Comparison of ENCODE assay signal across 30 cellular contexts in the genomic region with DNA sequence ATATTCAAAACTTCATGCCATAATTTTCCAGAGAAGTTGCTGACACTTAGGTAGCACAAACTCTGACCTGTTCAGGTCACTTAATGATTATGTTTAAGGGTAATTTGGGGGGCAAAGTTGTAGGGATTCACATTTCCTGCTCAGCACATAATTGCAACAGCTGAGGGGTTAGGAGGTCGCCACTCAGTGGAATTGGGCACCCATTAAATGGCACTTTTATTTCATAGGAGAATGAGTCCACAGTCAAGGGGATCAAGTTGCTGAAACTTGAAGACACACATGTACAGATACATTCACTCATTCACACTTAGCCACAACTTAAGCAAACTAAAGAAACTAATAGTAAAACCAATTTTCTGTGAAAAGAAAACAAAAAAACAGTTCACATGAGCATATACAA. TPM values are rescaled to one million over a fixed set of nuclear protein-coding genes. Genes with fewer than 3 reads are reported as not detected.
"Had no signal": no experiment of that assay in that cellular context is flagged by ENCODE, and none has a peak within 500 bp of the region (broad histone marks: within the 10 kb centered on the region; RNA-seq: fewer than 3 reads in every experiment).

No MANE protein-coding gene starts in this region.

- H3K27me3 Mint-ChIP-seq: effector memory CD8-positive, alpha-beta T cell; naive thymus-derived CD8-positive, alpha-beta T cell had no signal

- H3K27ac ChIP-seq: esophagus squamous epithelium, heart right ventricle, lower lobe of right lung, neural progenitor cell, parathyroid adenoma, right atrium auricular region, sigmoid colon, testis, tibial artery had no signal

- H3K4me1 Mint-ChIP-seq: naive thymus-derived CD8-positive, alpha-beta T cell; stimulated activated effector memory CD8-positive, alpha-beta T cell treated with anti-CD3 and anti-CD28 coated beads, Interleukin-12 subunit alpha, Interleukin-12 subunit beta, amount 100 ng/mL, for 72 hours had no signal

- H3K36me3 Mint-ChIP-seq: naive thymus-derived CD8-positive, alpha-beta T cell; stimulated activated effector memory CD8-positive, alpha-beta T cell treated with anti-CD3 and anti-CD28 coated beads, Interleukin-12 subunit alpha, Interleukin-12 subunit beta, amount 100 ng/mL, for 72 hours; type B pancreatic cell had no signal

- H3K9me3 Mint-ChIP-seq: type B pancreatic cell had no signal

- DNase-seq: cortex of kidney; effector memory CD8-positive, alpha-beta T cell; erythroblast; esophagus squamous epithelium; foreskin melanocyte; glutamatergic neuron; heart right ventricle; hippocampal formation; left colon; left ventricle myocardium superior; lower lobe of right lung; naive thymus-derived CD8-positive, alpha-beta T cell; sigmoid colon; stimulated activated CD4-positive, alpha-beta T cell treated with anti-CD3 and anti-CD28 coated beads, Interleukin-2, amount 100 ng/mL, for 24 hours; stimulated activated CD4-positive, alpha-beta T cell treated with anti-CD3 and anti-CD28 coated beads, Interleukin-4, amount 100 ng/mL, for 24 hours; stimulated activated naive CD8-positive, alpha-beta T cell treated with anti-CD3 and anti-CD28 coated beads, Interleukin-15, Interleukin-2, amounts not matched to agents 100 U/mL and 50 U/mL, for 24 hours; substantia nigra; testis; tibial artery had no signal

- H3K27ac Mint-ChIP-seq: effector memory CD8-positive, alpha-beta T cell; naive thymus-derived CD8-positive, alpha-beta T cell; neural progenitor cell; progenitor cell of endocrine pancreas; stimulated activated effector memory CD8-positive, alpha-beta T cell treated with anti-CD3 and anti-CD28 coated beads, Interleukin-12 subunit alpha, Interleukin-12 subunit beta, amount 100 ng/mL, for 72 hours; type B pancreatic cell had no signal

- H3K9me3 ChIP-seq: esophagus squamous epithelium, heart right ventricle, lower lobe of right lung, right atrium auricular region, sigmoid colon, testis, tibial artery had no signal

- H3K27me3 ChIP-seq: esophagus squamous epithelium, heart right ventricle, neural progenitor cell, right atrium auricular region, sigmoid colon, testis, tibial artery had no signal

- H3K4me3 ChIP-seq: esophagus squamous epithelium, heart right ventricle, lower lobe of right lung, neural progenitor cell, right atrium auricular region, sigmoid colon, testis, tibial artery had no signal

- H3K4me3 Mint-ChIP-seq: effector memory CD8-positive, alpha-beta T cell; naive thymus-derived CD8-positive, alpha-beta T cell; neural progenitor cell; stimulated activated effector memory CD8-positive, alpha-beta T cell treated with anti-CD3 and anti-CD28 coated beads, Interleukin-12 subunit alpha, Interleukin-12 subunit beta, amount 100 ng/mL, for 72 hours; type B pancreatic cell had no signal

- ATAC-seq: effector memory CD8-positive, alpha-beta T cell; heart right ventricle; left colon; left ventricle myocardium superior; lower lobe of right lung; naive thymus-derived CD8-positive, alpha-beta T cell; stimulated activated effector memory CD8-positive, alpha-beta T cell treated with anti-CD3 and anti-CD28 coated beads, Interleukin-12 subunit alpha, Interleukin-12 subunit beta, amount 100 ng/mL, for 72 hours; stimulated activated naive CD8-positive, alpha-beta T cell treated with anti-CD3 and anti-CD28 coated beads, Interleukin-15, Interleukin-2, amounts not matched to agents 100 U/mL and 50 U/mL, for 24 hours had no signal

- H3K36me3 ChIP-seq: esophagus squamous epithelium, heart right ventricle, lower lobe of right lung, neural progenitor cell, right atrium auricular region, sigmoid colon, tibial artery had no signal

- H3K4me1 ChIP-seq: esophagus squamous epithelium, heart right ventricle, lower lobe of right lung, right atrium auricular region, sigmoid colon, testis, tibial artery had no signal

RNA-seq across cellular contexts. Expression of gene PCDH15, which starts 1.5 kb away (rescaled TPM):
- total RNA-seq: dermis microvascular lymphatic vessel endothelial cell; esophagus squamous epithelium; kidney epithelial cell; mesenteric fat pad; myocyte; naive thymus-derived CD8-positive, alpha-beta T cell; osteoblast had no signal
